Comparison of ENCODE assay signal across 1 cellular context in the genomic region with DNA sequence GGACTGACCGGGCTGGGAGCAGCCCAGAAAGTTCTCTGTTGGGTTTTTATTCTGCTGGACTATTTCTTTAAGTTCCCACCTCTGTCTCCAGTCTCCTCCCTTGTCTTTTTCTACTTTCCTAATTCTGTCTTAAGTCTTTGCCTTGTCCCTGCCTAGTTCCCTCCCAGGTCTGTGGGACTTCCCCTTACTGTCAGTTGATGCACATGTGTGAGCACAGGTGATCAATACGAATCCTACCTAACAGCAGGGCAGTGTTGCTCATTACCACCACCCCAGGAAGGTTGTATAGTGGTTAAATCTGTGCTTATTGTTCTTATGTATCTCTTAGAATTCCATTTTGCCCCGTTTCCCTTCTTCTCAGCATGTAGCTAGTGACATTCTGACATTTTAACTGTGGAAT.
TF ChIP-seq lines count a peak whose summit lies in the region.

No MANE protein-coding gene starts in this region.

TF ChIP-seq in WTC11, 78 proteins besides CTCF, POLR2A, EP300 and RAD21 (continued from another document):
- TF ChIP-seq, protein P1, sequence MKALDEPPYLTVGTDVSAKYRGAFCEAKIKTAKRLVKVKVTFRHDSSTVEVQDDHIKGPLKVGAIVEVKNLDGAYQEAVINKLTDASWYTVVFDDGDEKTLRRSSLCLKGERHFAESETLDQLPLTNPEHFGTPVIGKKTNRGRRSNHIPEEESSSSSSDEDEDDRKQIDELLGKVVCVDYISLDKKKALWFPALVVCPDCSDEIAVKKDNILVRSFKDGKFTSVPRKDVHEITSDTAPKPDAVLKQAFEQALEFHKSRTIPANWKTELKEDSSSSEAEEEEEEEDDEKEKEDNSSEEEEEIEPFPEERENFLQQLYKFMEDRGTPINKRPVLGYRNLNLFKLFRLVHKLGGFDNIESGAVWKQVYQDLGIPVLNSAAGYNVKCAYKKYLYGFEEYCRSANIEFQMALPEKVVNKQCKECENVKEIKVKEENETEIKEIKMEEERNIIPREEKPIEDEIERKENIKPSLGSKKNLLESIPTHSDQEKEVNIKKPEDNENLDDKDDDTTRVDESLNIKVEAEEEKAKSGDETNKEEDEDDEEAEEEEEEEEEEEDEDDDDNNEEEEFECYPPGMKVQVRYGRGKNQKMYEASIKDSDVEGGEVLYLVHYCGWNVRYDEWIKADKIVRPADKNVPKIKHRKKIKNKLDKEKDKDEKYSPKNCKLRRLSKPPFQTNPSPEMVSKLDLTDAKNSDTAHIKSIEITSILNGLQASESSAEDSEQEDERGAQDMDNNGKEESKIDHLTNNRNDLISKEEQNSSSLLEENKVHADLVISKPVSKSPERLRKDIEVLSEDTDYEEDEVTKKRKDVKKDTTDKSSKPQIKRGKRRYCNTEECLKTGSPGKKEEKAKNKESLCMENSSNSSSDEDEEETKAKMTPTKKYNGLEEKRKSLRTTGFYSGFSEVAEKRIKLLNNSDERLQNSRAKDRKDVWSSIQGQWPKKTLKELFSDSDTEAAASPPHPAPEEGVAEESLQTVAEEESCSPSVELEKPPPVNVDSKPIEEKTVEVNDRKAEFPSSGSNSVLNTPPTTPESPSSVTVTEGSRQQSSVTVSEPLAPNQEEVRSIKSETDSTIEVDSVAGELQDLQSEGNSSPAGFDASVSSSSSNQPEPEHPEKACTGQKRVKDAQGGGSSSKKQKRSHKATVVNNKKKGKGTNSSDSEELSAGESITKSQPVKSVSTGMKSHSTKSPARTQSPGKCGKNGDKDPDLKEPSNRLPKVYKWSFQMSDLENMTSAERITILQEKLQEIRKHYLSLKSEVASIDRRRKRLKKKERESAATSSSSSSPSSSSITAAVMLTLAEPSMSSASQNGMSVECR (CRISPR knock-in tag; IDR thresholded peaks at IDR 0.05; ENCODE audit: borderline replicate concordance), result no peak
- TF ChIP-seq, protein P2, sequence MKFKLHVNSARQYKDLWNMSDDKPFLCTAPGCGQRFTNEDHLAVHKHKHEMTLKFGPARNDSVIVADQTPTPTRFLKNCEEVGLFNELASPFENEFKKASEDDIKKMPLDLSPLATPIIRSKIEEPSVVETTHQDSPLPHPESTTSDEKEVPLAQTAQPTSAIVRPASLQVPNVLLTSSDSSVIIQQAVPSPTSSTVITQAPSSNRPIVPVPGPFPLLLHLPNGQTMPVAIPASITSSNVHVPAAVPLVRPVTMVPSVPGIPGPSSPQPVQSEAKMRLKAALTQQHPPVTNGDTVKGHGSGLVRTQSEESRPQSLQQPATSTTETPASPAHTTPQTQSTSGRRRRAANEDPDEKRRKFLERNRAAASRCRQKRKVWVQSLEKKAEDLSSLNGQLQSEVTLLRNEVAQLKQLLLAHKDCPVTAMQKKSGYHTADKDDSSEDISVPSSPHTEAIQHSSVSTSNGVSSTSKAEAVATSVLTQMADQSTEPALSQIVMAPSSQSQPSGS (CRISPR knock-in tag; IDR thresholded peaks at IDR 0.05; ENCODE audit: borderline replicate concordance, low read depth), result no peak
- TF ChIP-seq, protein P3, sequence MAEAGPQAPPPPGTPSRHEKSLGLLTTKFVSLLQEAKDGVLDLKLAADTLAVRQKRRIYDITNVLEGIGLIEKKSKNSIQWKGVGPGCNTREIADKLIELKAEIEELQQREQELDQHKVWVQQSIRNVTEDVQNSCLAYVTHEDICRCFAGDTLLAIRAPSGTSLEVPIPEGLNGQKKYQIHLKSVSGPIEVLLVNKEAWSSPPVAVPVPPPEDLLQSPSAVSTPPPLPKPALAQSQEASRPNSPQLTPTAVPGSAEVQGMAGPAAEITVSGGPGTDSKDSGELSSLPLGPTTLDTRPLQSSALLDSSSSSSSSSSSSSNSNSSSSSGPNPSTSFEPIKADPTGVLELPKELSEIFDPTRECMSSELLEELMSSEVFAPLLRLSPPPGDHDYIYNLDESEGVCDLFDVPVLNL (CRISPR knock-in tag; IDR thresholded peaks at IDR 0.05; ENCODE audit: borderline replicate concordance, low read depth), result no peak
- TF ChIP-seq GABPB1 (CRISPR knock-in tag; IDR thresholded peaks at IDR 0.05) (no peak), TCF7 (CRISPR knock-in tag; IDR thresholded peaks at IDR 0.05; ENCODE audit: low read depth) (no peak), KAT7 (CRISPR knock-in tag; IDR thresholded peaks at IDR 0.05; ENCODE audit: borderline replicate concordance) (no peak), ESRRA (CRISPR knock-in tag; IDR thresholded peaks at IDR 0.05; ENCODE audit: borderline replicate concordance) (no peak)
